ENCODE assay signal across 2 cellular contexts in genomic region chr12:69509308-69509736, GRCh38.
TF ChIP-seq lines count a peak whose summit lies in the region.

No MANE protein-coding gene starts in this region.

TF ChIP-seq in IMR-90, 13 proteins besides CTCF, POLR2A, EP300 and RAD21 (continued from another document):
- TF ChIP-seq, protein P1, sequence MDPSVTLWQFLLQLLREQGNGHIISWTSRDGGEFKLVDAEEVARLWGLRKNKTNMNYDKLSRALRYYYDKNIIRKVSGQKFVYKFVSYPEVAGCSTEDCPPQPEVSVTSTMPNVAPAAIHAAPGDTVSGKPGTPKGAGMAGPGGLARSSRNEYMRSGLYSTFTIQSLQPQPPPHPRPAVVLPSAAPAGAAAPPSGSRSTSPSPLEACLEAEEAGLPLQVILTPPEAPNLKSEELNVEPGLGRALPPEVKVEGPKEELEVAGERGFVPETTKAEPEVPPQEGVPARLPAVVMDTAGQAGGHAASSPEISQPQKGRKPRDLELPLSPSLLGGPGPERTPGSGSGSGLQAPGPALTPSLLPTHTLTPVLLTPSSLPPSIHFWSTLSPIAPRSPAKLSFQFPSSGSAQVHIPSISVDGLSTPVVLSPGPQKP (IDR thresholded peaks at IDR 0.05; ENCODE audit: borderline replicate concordance, low read depth, low read length) = no peak

TF ChIP-seq in neural cell, 6 proteins besides CTCF, POLR2A, EP300 and RAD21:
- TF ChIP-seq REST (IDR thresholded peaks at IDR 0.05; ENCODE audit: borderline replicate concordance) (no peak), MXI1 (conservative IDR thresholded peaks at IDR 0.05; ENCODE audit: poor library complexity, severe bottlenecking) (no peak), POLR2AphosphoS5 (IDR thresholded peaks at IDR 0.05) (no peak)
TF ChIP-seq in neural cell: peak in this region for 0.
